In genomic region chr6:112337209-112337638, GRCh38 we compare ENCODE assay signal across 8 cellular contexts. TPM values are rescaled to one million over a fixed set of nuclear protein-coding genes. Genes with fewer than 3 reads are reported as not detected.
A peak's percentile ranks its signal among the peaks of the same experiment; 100 is the strongest.
DNase-seq lines count a peak whose midpoint lies in the region; ATAC-seq and TF ChIP-seq lines count a peak whose summit lies in the region.

No MANE protein-coding gene starts in this region.

- H3K27me3 ChIP-seq in colonic mucosa (no peaks in the 10 kb centered on the region), lower lobe of right lung (ENCODE audit: low read depth) (no peaks in the 10 kb centered on the region)

- H3K27ac ChIP-seq in colonic mucosa (no peak overlapping the region), lower lobe of right lung (no peak overlapping the region)

- CTCF ChIA-PET in AG04449 (lab: Yijun Ruan, JAX) = interaction anchor here (0.7 to 1.8 kb wide), 8 partner anchors 10 to 1601 kb away, joined by 3 to 5 read pairs (median 4); no protein-coding TSS in a partner anchor

- H3K36me3 ChIP-seq in colonic mucosa (no peaks in the 10 kb centered on the region), lower lobe of right lung (no peaks in the 10 kb centered on the region)

- no peak overlapping the region for H3K9ac ChIP-seq in colonic mucosa (ENCODE audit: low read depth in 2 of 2, low read length in 2 of 2)

- H3K4me1 ChIP-seq in colonic mucosa = no peaks in the 10 kb centered on the region
- no peaks in the 10 kb centered on the region for H3K4me1 ChIP-seq in lower lobe of right lung

- H3K4me3 ChIP-seq in AG04449 (ENCODE audit: low read depth, low read length) (no peak overlapping the region), HFF-Myc (replicated peaks; ENCODE audit: low read depth, low read length) (no peak overlapping the region), colonic mucosa (no peak overlapping the region), lower lobe of right lung (no peak overlapping the region)

- no peaks in the 10 kb centered on the region for H3K9me3 ChIP-seq in colonic mucosa
- H3K9me3 ChIP-seq in lower lobe of right lung = no peaks in the 10 kb centered on the region

- peak; percentile 77 for TF ChIP-seq CTCF in AG04449 (IDR thresholded peaks at IDR 0.05; ENCODE audit: insufficient read depth, low read length, missing control alignments)
- peak; percentile 72 for TF ChIP-seq CTCF in HFF-Myc (IDR thresholded peaks at IDR 0.05; ENCODE audit: low read depth, low read length, missing control alignments)
- TF ChIP-seq CTCF in colonic mucosa (IDR thresholded peaks at IDR 0.05) = peak; percentile 20
- TF ChIP-seq CTCF in lower lobe of right lung (IDR thresholded peaks at IDR 0.05) = peak; percentile 61

- peak; percentile 64 to 77 for ATAC-seq in lower lobe of right lung

- intact Hi-C loops in colonic mucosa (cut with DNase I) (no loop called here), lower lobe of right lung (cut with DNase I) (no loop called here)

- DNase-seq in AG04449 (ENCODE audit: low read depth, low spot score) = peak; percentile 52
- peak; percentile 82 for DNase-seq in HFF-Myc (ENCODE audit: extremely low read depth, low read depth)
- DNase-seq in NCI-H774 (lab: John Stamatoyannopoulos, UW) = peak; percentile 83
- peak; percentile 32 for DNase-seq in colonic mucosa
- no peak for DNase-seq in lower lobe of right lung
- no peak for DNase-seq in activated CD4-positive, alpha-beta T cell treated with anti-CD3 and anti-CD28 coated beads, Interleukin-2, amount 50 U/mL, for 48 hours
- DNase-seq in activated CD8-positive, alpha-beta memory T cell treated with anti-CD3 and anti-CD28 coated beads for 24 hours = no peak
- no peak for DNase-seq in stimulated activated naive CD4-positive, alpha-beta T cell treated with Interleukin-2 at 50 U/mL for 16 hours (lab: John Stamatoyannopoulos, UW)

- POLR2A ChIA-PET in AG04449 (lab: Yijun Ruan, JAX) = no interaction called here

RNA-seq across cellular contexts. Expression of gene RFPL4B, which starts 9.9 kb away (rescaled TPM):
- total RNA-seq in colonic mucosa (not detected), lower lobe of right lung (not detected)

Comparison
In these comparisons a context has a peak if more than half of its experiments do, and no peak if none do; other contexts are left out.
1. DNase-seq: peak in AG04449 (single experiment), HFF-Myc (single experiment), NCI-H774 (single experiment) and colonic mucosa (single experiment); none in lower lobe of right lung (single experiment), activated CD4-positive, alpha-beta T cell treated with anti-CD3 and anti-CD28 coated beads, Interleukin-2, amount 50 U/mL, for 48 hours (0 of 2), activated CD8-positive, alpha-beta memory T cell treated with anti-CD3 and anti-CD28 coated beads for 24 hours (single experiment) and stimulated activated naive CD4-positive, alpha-beta T cell treated with Interleukin-2 at 50 U/mL for 16 hours (single experiment).
2. CTCF ChIP-seq: peak in every context shown above with its lines; median percentile 77 in AG04449; 72 in HFF-Myc; 61 in lower lobe of right lung; 20 in colonic mucosa.